1 cellular context compared by ENCODE assay signal in the genomic region with DNA sequence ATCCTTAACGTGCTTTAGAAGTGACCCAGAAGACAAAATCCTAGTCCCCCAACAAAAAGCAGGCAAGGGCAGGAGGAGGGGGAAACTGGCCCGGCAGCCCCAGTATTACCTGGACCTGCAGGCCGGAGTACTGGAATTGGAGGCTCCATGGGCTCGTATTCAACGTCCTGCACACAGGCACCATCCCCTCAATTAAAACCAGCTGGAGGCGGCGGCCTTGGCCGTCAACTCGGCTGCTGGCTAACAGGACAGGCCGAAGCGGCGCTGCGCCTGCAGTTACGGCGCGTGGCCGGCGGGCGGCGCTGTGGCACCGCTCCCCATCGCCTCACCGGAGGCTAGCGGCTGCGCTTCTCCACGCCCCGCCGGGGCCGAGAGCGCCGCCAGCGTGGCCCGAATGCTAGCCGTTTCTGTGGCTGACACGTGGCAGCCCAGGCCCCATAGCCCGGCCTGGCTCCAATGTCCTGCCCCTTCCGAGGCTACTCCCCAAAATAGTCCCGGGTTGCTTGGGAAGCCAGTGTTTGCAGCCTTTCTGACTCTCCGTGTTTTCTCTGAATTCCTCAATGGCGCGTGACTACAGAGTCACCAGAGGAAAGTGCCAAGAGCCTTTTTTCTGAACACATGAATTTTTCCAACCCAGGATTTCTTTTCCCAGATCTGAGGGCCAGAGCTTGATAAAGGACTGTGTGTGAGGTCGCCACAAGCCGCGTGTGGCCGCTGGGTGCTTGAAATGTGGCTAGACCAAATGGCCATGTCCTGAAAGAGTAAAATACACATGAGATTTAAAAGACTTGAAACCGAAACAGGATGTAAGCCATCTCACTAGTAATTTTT.
TF ChIP-seq lines count a peak whose summit lies in the region.

No MANE protein-coding gene starts in this region.

TF ChIP-seq in GM12878, 131 proteins besides CTCF, POLR2A, EP300 and RAD21 (continued from another document and continues in another):
- TF ChIP-seq, protein P1, sequence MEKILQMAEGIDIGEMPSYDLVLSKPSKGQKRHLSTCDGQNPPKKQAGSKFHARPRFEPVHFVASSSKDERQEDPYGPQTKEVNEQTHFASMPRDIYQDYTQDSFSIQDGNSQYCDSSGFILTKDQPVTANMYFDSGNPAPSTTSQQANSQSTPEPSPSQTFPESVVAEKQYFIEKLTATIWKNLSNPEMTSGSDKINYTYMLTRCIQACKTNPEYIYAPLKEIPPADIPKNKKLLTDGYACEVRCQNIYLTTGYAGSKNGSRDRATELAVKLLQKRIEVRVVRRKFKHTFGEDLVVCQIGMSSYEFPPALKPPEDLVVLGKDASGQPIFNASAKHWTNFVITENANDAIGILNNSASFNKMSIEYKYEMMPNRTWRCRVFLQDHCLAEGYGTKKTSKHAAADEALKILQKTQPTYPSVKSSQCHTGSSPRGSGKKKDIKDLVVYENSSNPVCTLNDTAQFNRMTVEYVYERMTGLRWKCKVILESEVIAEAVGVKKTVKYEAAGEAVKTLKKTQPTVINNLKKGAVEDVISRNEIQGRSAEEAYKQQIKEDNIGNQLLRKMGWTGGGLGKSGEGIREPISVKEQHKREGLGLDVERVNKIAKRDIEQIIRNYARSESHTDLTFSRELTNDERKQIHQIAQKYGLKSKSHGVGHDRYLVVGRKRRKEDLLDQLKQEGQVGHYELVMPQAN (conservative IDR thresholded peaks at IDR 0.05): peak; percentile 82
- TF ChIP-seq, protein P2, sequence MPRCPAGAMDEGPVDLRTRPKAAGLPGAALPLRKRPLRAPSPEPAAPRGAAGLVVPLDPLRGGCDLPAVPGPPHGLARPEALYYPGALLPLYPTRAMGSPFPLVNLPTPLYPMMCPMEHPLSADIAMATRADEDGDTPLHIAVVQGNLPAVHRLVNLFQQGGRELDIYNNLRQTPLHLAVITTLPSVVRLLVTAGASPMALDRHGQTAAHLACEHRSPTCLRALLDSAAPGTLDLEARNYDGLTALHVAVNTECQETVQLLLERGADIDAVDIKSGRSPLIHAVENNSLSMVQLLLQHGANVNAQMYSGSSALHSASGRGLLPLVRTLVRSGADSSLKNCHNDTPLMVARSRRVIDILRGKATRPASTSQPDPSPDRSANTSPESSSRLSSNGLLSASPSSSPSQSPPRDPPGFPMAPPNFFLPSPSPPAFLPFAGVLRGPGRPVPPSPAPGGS (IDR thresholded peaks at IDR 0.05; ENCODE audit: borderline replicate concordance, insufficient read depth, low read depth, low read length, poor library complexity, severe bottlenecking): no peak
- TF ChIP-seq, protein P3, sequence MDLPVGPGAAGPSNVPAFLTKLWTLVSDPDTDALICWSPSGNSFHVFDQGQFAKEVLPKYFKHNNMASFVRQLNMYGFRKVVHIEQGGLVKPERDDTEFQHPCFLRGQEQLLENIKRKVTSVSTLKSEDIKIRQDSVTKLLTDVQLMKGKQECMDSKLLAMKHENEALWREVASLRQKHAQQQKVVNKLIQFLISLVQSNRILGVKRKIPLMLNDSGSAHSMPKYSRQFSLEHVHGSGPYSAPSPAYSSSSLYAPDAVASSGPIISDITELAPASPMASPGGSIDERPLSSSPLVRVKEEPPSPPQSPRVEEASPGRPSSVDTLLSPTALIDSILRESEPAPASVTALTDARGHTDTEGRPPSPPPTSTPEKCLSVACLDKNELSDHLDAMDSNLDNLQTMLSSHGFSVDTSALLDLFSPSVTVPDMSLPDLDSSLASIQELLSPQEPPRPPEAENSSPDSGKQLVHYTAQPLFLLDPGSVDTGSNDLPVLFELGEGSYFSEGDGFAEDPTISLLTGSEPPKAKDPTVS (IDR thresholded peaks at IDR 0.05; ENCODE audit: low read depth, low read length): no peak
- TF ChIP-seq, protein P4, sequence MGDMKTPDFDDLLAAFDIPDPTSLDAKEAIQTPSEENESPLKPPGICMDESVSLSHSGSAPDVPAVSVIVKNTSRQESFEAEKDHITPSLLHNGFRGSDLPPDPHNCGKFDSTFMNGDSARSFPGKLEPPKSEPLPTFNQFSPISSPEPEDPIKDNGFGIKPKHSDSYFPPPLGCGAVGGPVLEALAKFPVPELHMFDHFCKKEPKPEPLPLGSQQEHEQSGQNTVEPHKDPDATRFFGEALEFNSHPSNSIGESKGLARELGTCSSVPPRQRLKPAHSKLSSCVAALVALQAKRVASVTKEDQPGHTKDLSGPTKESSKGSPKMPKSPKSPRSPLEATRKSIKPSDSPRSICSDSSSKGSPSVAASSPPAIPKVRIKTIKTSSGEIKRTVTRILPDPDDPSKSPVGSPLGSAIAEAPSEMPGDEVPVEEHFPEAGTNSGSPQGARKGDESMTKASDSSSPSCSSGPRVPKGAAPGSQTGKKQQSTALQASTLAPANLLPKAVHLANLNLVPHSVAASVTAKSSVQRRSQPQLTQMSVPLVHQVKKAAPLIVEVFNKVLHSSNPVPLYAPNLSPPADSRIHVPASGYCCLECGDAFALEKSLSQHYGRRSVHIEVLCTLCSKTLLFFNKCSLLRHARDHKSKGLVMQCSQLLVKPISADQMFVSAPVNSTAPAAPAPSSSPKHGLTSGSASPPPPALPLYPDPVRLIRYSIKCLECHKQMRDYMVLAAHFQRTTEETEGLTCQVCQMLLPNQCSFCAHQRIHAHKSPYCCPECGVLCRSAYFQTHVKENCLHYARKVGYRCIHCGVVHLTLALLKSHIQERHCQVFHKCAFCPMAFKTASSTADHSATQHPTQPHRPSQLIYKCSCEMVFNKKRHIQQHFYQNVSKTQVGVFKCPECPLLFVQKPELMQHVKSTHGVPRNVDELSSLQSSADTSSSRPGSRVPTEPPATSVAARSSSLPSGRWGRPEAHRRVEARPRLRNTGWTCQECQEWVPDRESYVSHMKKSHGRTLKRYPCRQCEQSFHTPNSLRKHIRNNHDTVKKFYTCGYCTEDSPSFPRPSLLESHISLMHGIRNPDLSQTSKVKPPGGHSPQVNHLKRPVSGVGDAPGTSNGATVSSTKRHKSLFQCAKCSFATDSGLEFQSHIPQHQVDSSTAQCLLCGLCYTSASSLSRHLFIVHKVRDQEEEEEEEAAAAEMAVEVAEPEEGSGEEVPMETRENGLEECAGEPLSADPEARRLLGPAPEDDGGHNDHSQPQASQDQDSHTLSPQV (IDR thresholded peaks at IDR 0.05): peak; percentile 85; the same call in 1 of the 2 replicates
- TF ChIP-seq, protein P5, sequence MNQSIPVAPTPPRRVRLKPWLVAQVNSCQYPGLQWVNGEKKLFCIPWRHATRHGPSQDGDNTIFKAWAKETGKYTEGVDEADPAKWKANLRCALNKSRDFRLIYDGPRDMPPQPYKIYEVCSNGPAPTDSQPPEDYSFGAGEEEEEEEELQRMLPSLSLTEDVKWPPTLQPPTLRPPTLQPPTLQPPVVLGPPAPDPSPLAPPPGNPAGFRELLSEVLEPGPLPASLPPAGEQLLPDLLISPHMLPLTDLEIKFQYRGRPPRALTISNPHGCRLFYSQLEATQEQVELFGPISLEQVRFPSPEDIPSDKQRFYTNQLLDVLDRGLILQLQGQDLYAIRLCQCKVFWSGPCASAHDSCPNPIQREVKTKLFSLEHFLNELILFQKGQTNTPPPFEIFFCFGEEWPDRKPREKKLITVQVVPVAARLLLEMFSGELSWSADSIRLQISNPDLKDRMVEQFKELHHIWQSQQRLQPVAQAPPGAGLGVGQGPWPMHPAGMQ (IDR thresholded peaks at IDR 0.05; ENCODE audit: borderline replicate concordance): no peak
- TF ChIP-seq, protein P6, sequence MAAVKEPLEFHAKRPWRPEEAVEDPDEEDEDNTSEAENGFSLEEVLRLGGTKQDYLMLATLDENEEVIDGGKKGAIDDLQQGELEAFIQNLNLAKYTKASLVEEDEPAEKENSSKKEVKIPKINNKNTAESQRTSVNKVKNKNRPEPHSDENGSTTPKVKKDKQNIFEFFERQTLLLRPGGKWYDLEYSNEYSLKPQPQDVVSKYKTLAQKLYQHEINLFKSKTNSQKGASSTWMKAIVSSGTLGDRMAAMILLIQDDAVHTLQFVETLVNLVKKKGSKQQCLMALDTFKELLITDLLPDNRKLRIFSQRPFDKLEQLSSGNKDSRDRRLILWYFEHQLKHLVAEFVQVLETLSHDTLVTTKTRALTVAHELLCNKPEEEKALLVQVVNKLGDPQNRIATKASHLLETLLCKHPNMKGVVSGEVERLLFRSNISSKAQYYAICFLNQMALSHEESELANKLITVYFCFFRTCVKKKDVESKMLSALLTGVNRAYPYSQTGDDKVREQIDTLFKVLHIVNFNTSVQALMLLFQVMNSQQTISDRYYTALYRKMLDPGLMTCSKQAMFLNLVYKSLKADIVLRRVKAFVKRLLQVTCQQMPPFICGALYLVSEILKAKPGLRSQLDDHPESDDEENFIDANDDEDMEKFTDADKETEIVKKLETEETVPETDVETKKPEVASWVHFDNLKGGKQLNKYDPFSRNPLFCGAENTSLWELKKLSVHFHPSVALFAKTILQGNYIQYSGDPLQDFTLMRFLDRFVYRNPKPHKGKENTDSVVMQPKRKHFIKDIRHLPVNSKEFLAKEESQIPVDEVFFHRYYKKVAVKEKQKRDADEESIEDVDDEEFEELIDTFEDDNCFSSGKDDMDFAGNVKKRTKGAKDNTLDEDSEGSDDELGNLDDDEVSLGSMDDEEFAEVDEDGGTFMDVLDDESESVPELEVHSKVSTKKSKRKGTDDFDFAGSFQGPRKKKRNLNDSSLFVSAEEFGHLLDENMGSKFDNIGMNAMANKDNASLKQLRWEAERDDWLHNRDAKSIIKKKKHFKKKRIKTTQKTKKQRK (IDR thresholded peaks at IDR 0.05; ENCODE audit: low read depth, low read length): no peak
- peak; percentile 65; the same call in 1 of the 2 replicates for TF ChIP-seq ESRRA (IDR thresholded peaks at IDR 0.05; ENCODE audit: low read length)
- TF ChIP-seq, protein P7, sequence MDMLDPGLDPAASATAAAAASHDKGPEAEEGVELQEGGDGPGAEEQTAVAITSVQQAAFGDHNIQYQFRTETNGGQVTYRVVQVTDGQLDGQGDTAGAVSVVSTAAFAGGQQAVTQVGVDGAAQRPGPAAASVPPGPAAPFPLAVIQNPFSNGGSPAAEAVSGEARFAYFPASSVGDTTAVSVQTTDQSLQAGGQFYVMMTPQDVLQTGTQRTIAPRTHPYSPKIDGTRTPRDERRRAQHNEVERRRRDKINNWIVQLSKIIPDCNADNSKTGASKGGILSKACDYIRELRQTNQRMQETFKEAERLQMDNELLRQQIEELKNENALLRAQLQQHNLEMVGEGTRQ (IDR thresholded peaks at IDR 0.05; ENCODE audit: borderline replicate concordance, low read depth, low read length): no peak
- no peak for TF ChIP-seq NFIC (IDR thresholded peaks at IDR 0.05; ENCODE audit: low read depth, low read length)
- TF ChIP-seq NFXL1 (IDR thresholded peaks at IDR 0.05; ENCODE audit: borderline replicate concordance): no peak
- TF ChIP-seq MTA2 (IDR thresholded peaks at IDR 0.05; ENCODE audit: low read depth): 0 out of 2 replicates have a peak, but pooled peaks have one; percentile 7
- no peak for TF ChIP-seq SREBF2 (IDR thresholded peaks at IDR 0.05; ENCODE audit: low read length)
- TF ChIP-seq, protein P8, sequence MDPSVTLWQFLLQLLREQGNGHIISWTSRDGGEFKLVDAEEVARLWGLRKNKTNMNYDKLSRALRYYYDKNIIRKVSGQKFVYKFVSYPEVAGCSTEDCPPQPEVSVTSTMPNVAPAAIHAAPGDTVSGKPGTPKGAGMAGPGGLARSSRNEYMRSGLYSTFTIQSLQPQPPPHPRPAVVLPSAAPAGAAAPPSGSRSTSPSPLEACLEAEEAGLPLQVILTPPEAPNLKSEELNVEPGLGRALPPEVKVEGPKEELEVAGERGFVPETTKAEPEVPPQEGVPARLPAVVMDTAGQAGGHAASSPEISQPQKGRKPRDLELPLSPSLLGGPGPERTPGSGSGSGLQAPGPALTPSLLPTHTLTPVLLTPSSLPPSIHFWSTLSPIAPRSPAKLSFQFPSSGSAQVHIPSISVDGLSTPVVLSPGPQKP (IDR thresholded peaks at IDR 0.05; ENCODE audit: low read depth, low read length): 0 out of 2 replicates have a peak, but pooled peaks have one; percentile 8
- TF ChIP-seq CHD4 (IDR thresholded peaks at IDR 0.05): no peak
- no peak for TF ChIP-seq ZNF274 (IDR thresholded peaks at IDR 0.05; ENCODE audit: insufficient read depth, insufficient read length)
- TF ChIP-seq, protein P9, sequence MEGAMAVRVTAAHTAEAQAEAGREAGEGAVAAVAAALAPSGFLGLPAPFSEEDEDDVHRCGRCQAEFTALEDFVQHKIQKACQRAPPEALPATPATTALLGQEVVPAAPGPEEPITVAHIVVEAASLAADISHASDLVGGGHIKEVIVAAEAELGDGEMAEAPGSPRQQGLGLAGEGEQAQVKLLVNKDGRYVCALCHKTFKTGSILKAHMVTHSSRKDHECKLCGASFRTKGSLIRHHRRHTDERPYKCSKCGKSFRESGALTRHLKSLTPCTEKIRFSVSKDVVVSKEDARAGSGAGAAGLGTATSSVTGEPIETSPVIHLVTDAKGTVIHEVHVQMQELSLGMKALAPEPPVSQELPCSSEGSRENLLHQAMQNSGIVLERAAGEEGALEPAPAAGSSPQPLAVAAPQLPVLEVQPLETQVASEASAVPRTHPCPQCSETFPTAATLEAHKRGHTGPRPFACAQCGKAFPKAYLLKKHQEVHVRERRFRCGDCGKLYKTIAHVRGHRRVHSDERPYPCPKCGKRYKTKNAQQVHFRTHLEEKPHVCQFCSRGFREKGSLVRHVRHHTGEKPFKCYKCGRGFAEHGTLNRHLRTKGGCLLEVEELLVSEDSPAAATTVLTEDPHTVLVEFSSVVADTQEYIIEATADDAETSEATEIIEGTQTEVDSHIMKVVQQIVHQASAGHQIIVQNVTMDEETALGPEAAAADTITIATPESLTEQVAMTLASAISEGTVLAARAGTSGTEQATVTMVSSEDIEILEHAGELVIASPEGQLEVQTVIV (IDR thresholded peaks at IDR 0.05; ENCODE audit: borderline replicate concordance, partially characterized antibody): no peak
- no peak for TF ChIP-seq NR2C1 (IDR thresholded peaks at IDR 0.05)
- peak; percentile 70; the same call in 1 of the 2 replicates for TF ChIP-seq BACH1 (IDR thresholded peaks at IDR 0.05; ENCODE audit: borderline replicate concordance)
- TF ChIP-seq SMAD1 (IDR thresholded peaks at IDR 0.05; ENCODE audit: low read depth, partially characterized antibody): no peak
- no peak for TF ChIP-seq ETV6 (conservative IDR thresholded peaks at IDR 0.05 in 1 of 2, IDR thresholded peaks at IDR 0.05 in 1 of 2; ENCODE audit: borderline replicate concordance in 1 of 2, low read depth in 1 of 2)
- TF ChIP-seq, protein P10, sequence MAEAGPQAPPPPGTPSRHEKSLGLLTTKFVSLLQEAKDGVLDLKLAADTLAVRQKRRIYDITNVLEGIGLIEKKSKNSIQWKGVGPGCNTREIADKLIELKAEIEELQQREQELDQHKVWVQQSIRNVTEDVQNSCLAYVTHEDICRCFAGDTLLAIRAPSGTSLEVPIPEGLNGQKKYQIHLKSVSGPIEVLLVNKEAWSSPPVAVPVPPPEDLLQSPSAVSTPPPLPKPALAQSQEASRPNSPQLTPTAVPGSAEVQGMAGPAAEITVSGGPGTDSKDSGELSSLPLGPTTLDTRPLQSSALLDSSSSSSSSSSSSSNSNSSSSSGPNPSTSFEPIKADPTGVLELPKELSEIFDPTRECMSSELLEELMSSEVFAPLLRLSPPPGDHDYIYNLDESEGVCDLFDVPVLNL (IDR thresholded peaks at IDR 0.05; ENCODE audit: low read depth, low read length): no peak
- TF ChIP-seq, protein P11, sequence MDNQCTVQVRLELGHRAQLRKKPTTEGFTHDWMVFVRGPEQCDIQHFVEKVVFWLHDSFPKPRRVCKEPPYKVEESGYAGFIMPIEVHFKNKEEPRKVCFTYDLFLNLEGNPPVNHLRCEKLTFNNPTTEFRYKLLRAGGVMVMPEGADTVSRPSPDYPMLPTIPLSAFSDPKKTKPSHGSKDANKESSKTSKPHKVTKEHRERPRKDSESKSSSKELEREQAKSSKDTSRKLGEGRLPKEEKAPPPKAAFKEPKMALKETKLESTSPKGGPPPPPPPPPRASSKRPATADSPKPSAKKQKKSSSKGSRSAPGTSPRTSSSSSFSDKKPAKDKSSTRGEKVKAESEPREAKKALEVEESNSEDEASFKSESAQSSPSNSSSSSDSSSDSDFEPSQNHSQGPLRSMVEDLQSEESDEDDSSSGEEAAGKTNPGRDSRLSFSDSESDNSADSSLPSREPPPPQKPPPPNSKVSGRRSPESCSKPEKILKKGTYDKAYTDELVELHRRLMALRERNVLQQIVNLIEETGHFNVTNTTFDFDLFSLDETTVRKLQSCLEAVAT (IDR thresholded peaks at IDR 0.05): no peak
- TF ChIP-seq DPF2 (IDR thresholded peaks at IDR 0.05): peak; percentile 76
